9 cellular contexts compared by ENCODE assay signal in the genomic region with DNA sequence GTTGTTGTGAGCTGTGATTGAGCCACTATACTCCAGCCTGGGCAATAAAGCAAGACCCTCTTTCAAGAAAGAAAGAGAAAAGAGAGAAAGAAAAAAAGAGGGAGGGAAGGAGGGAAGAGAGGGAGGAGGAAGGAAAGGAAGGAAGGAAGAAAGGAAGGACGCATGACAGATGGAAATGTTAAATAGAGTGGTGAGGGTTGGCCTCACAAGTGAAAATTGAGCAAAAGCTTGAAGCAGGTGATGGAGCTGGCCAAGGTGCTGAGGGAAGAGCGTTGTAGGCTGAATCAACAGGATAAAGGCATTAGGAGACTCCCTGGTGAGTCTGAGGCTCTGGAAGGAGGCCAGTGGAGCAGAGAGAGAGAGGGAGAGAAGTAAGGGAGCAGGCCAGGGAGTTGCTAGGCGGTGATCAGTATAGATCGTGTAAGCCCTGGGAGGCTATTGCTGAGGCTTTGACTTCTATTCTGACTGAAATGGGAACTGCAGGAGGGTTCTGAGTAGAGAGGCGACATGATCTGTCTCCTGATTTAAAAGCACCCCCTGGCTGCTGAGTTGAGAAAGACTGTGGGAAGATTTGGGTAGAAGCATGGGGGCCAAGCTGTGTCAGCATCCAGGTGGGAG. TPM values are rescaled to one million over a fixed set of nuclear protein-coding genes. Genes with fewer than 3 reads are reported as not detected.
A peak's percentile ranks its signal among the peaks of the same experiment; 100 is the strongest.
DNase-seq lines count a peak whose midpoint lies in the region; ATAC-seq and TF ChIP-seq lines count a peak whose summit lies in the region.
"Had no signal": no experiment of that assay in that cellular context is flagged by ENCODE, and none has a peak within 500 bp of the region (broad histone marks: within the 10 kb centered on the region; RNA-seq: fewer than 3 reads in every experiment).

No MANE protein-coding gene starts in this region.

- no peaks in the 10 kb centered on the region for H3K9me1 ChIP-seq in IMR-90 (ENCODE audit: insufficient read depth, low read length)

- no peak overlapping the region for H3K14ac ChIP-seq in IMR-90 (replicated peaks; ENCODE audit: low read depth, low read length)

- H4K20me1 ChIP-seq in IMR-90 (ENCODE audit: insufficient read depth, low read length) = no peaks in the 10 kb centered on the region

- H3K9ac ChIP-seq in IMR-90 (ENCODE audit: low read depth, low read length) = no peak overlapping the region

- H3K23ac ChIP-seq in IMR-90 (ENCODE audit: low read depth, low read length) = no peak overlapping the region

- H2BK5ac ChIP-seq in IMR-90 (ENCODE audit: low read depth, low read length, poor library complexity, severe bottlenecking) = no peak overlapping the region

- no peak overlapping the region for H2AK5ac ChIP-seq in IMR-90 (ENCODE audit: low read depth, low read length)

- no peak overlapping the region for H2BK15ac ChIP-seq in IMR-90 (ENCODE audit: low read depth, low read length)

- CTCF ChIA-PET in IMR-90 (lab: Yijun Ruan, JAX) = no interaction called here

- H4K8ac ChIP-seq in IMR-90 (ENCODE audit: low read depth in 2 of 2, low read length in 2 of 2) = no peak overlapping the region

- no peak for TF ChIP-seq CTCF in IMR-90 (conservative IDR thresholded peaks at IDR 0.05; ENCODE audit: low read depth, low read length)

- H2BK20ac ChIP-seq in IMR-90 (ENCODE audit: low read depth, low read length) = no peak overlapping the region

- H3K4me3 ChIP-seq in IMR-90 (ENCODE audit: insufficient read depth, low read depth, low read length) = no peak overlapping the region

- BruUV-seq in IMR-90 (replicated peaks; lab: Mats Ljungman, UMichigan) = no TSS peak

- no peaks in the 10 kb centered on the region for H3K27me3 ChIP-seq in IMR-90 (ENCODE audit: control insufficient read depth, insufficient read depth, low read length)

- H3K56ac ChIP-seq in IMR-90 (ENCODE audit: extremely low read depth, insufficient read depth, low read length) = no peak overlapping the region

- H3K4me1 ChIP-seq in IMR-90 (ENCODE audit: control insufficient read depth, insufficient read depth, low read length) = no peaks in the 10 kb centered on the region

- H3K79me1 ChIP-seq in IMR-90 (ENCODE audit: low read depth in 1 of 2, low read length in 2 of 2) = no peaks in the 10 kb centered on the region

- no peak overlapping the region for H2AFZ ChIP-seq in IMR-90 (replicated peaks; ENCODE audit: low read length, poor library complexity)

- TF ChIP-seq RAD21 in IMR-90 (IDR thresholded peaks at IDR 0.05; ENCODE audit: low read length) = no peak

- DNase-seq in G401 (ENCODE audit: low spot score) (peak; percentile 10), IMR-90 (peak; percentile 46), astrocyte of the hippocampus (ENCODE audit: low read depth, low spot score) (peak; percentile 67), lung microvascular endothelial cell (ENCODE audit: low read depth in 2 of 2) (peak; percentile 17 to 32), dedifferentiated amniotic fluid mesenchymal stem cell (ENCODE audit: extremely low spot score) (no peak), NK-92 (lab: John Stamatoyannopoulos, UW; ENCODE audit: unreplicated experiment) (no peak), NCI-H446 treated with DMSO at 0.1 percent for 48 hours (lab: John Stamatoyannopoulos, UW) (no peak)
- DNase-seq: amniotic stem cell had no signal

- 51% methylated on average over 2 of the region's 5 CpGs; no CpG with 5 or more reads in 1 of the 2 experiments for WGBS in IMR-90 (ENCODE audit: extremely low coverage in 2 of 2, insufficient read length in 1 of 2), 2 experiments

- POLR2A ChIA-PET in IMR-90 (lab: Charles Lee; ENCODE audit: unreplicated experiment) = no interaction called here

- in situ Hi-C loops in G401 (cut with HindIII; ENCODE audit: low sequenced_read_pairs) = no loop called here
- in situ Hi-C loops in IMR-90 (cut with MboI; ENCODE audit: low sequenced_read_pairs) = no loop called here

- H2AK9ac ChIP-seq in IMR-90 (replicated peaks; ENCODE audit: low read depth, low read length, poor library complexity) = no peak overlapping the region

- no peak overlapping the region for H4K5ac ChIP-seq in IMR-90 (ENCODE audit: low read depth, low read length)

- ATAC-seq in IMR-90 (ENCODE audit: low read depth) (no peak), GM18868 (IDR thresholded peaks at IDR 0.05; ENCODE audit: unreplicated experiment) (no peak)

- dilution Hi-C loops in IMR-90 (cut with HindIII; ENCODE audit: low sequenced_read_pairs, unreplicated experiment) = no loop called here

- peaks cover 8% of the 10 kb centered on the region for H3K36me3 ChIP-seq in IMR-90 (ENCODE audit: control insufficient read depth, insufficient read depth, low read length)

- intact Hi-C loops in IMR-90 (cut with micrococcal nuclease) = no loop called here

- no peak overlapping the region for H3K27ac ChIP-seq in IMR-90 (ENCODE audit: insufficient read depth, low read length)

- H2BK120ac ChIP-seq in IMR-90 (ENCODE audit: low read depth, low read length) = no peak overlapping the region

- no peaks in the 10 kb centered on the region for H3K9me3 ChIP-seq in IMR-90 (ENCODE audit: control insufficient read depth, insufficient read depth, low read length)

- no peak overlapping the region for H3K18ac ChIP-seq in IMR-90 (ENCODE audit: low read depth, low read length)

- no peak overlapping the region for H3K4me2 ChIP-seq in IMR-90 (ENCODE audit: low read depth, low read length)

- H4K91ac ChIP-seq in IMR-90 (ENCODE audit: insufficient read depth, low read depth, low read length) = no peak overlapping the region

- H3K4ac ChIP-seq in IMR-90 (ENCODE audit: low read depth, low read length) = no peak overlapping the region

- TF ChIP-seq POLR2A in IMR-90 (IDR thresholded peaks at IDR 0.05; ENCODE audit: low read depth, low read length) = no peak

TF ChIP-seq in IMR-90, 13 proteins besides CTCF, POLR2A, EP300 and RAD21:
- no peak for TF ChIP-seq MXI1 (IDR thresholded peaks at IDR 0.05; ENCODE audit: borderline replicate concordance, low read depth, low read length)
- TF ChIP-seq, protein P1, sequence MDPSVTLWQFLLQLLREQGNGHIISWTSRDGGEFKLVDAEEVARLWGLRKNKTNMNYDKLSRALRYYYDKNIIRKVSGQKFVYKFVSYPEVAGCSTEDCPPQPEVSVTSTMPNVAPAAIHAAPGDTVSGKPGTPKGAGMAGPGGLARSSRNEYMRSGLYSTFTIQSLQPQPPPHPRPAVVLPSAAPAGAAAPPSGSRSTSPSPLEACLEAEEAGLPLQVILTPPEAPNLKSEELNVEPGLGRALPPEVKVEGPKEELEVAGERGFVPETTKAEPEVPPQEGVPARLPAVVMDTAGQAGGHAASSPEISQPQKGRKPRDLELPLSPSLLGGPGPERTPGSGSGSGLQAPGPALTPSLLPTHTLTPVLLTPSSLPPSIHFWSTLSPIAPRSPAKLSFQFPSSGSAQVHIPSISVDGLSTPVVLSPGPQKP (IDR thresholded peaks at IDR 0.05; ENCODE audit: borderline replicate concordance, low read depth, low read length) = no peak
- TF ChIP-seq, protein P2, sequence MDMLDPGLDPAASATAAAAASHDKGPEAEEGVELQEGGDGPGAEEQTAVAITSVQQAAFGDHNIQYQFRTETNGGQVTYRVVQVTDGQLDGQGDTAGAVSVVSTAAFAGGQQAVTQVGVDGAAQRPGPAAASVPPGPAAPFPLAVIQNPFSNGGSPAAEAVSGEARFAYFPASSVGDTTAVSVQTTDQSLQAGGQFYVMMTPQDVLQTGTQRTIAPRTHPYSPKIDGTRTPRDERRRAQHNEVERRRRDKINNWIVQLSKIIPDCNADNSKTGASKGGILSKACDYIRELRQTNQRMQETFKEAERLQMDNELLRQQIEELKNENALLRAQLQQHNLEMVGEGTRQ (IDR thresholded peaks at IDR 0.05; ENCODE audit: low read depth, low read length) = no peak
- TF ChIP-seq RFX5 (IDR thresholded peaks at IDR 0.05; ENCODE audit: low read depth, low read length) = no peak
- TF ChIP-seq BHLHE40 (IDR thresholded peaks at IDR 0.05; ENCODE audit: low read depth, low read length) = no peak
- TF ChIP-seq FOS (IDR thresholded peaks at IDR 0.05; ENCODE audit: low read depth, low read length) = no peak
- no peak for TF ChIP-seq SMC3 (IDR thresholded peaks at IDR 0.05; ENCODE audit: low read depth, low read length)
- no peak for TF ChIP-seq MAZ (IDR thresholded peaks at IDR 0.05; ENCODE audit: borderline replicate concordance, low read depth, low read length)
- no peak for TF ChIP-seq CHD1 (IDR thresholded peaks at IDR 0.05; ENCODE audit: low read depth, low read length)
- no peak for TF ChIP-seq MAFK (IDR thresholded peaks at IDR 0.05; ENCODE audit: low read depth, low read length)
- no peak for TF ChIP-seq RCOR1 (IDR thresholded peaks at IDR 0.05; ENCODE audit: insufficient replicate concordance, low read length)
TF ChIP-seq in IMR-90: peak in this region for 0.

RNA-seq across cellular contexts. Expression of a gene that starts 26.5 kb away (rescaled TPM):
- 78.8 and 136 TPM in 2 replicates for total RNA-seq in G401 (2014; rRNA removed; shearing (Covaris generic))
- total RNA-seq in IMR-90 (2012; rRNA removed) (103 and 117 TPM in 2 replicates), lung microvascular endothelial cell (42.9 and 67.1 TPM in 2 replicates)
- 175 and 195 TPM in 2 replicates for polyA plus RNA-seq in IMR-90 (2012; rRNA removed)
- polyA plus RNA-seq in IMR-90 (2012; cell fraction: cytosol; rRNA removed) = 44.3 and 164 TPM in 2 replicates
- 73.8 and 84.2 TPM in 2 replicates for polyA plus RNA-seq in IMR-90 (2012; cell fraction: nucleus; rRNA removed; ENCODE audit: low replicate concordance)

Comparison
In these comparisons a context has a peak if more than half of its experiments do, and no peak if none do; other contexts are left out.
1. DNase-seq: peak in G401 (single experiment), IMR-90 (single experiment), astrocyte of the hippocampus (single experiment) and lung microvascular endothelial cell (2 of 2); none in dedifferentiated amniotic fluid mesenchymal stem cell (single experiment), NK-92 (single experiment) and NCI-H446 treated with DMSO at 0.1 percent for 48 hours (single experiment).